ENCODE assay signal across 8 cellular contexts in the genomic region with DNA sequence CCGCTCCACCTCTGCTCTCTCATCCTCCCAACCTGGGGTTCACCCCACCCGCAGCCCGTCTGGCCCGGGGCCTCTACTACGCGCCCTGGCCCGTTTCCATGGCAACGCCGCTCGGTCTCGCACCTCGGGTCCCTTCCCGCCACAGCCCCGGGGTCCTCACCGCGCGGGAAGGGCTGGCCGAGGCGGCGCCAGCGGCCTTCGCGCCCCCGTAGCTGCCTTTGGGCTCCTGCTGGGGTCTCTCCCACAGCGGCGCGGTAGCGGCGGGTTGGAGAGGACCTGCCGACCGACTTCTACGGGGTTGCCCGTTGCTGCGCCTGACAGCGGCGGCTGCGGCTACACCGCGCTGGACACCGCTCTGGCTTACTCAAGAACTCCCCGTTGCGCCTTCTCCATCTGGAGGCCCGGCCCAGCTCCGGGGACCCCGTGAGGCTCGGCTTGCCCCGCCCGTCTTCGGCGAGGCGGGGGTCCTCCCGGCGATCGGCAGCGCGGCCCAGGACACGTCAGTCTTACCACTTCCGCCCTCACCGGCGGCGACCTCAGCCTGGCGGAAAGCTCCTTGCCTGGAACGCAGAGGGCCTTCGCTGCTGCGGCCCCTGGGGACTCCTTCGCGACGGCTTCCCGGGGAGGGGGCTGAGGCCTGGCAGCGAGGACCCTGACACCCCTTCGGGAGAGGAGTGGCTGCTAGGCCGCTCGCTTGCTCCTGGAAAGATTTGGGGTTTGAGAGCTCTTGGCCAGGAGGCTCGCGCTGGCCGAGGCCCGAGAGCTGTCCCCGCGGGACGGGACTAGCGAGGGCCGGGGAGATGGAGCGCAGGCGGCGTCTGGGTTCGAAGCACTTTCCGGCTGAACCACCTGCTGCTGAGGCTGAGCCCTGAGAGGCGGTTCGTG. TPM values are rescaled to one million over a fixed set of nuclear protein-coding genes. Genes with fewer than 3 reads are reported as not detected.
DNase-seq lines count a peak whose midpoint lies in the region; ATAC-seq and TF ChIP-seq lines count a peak whose summit lies in the region.

A gene with protein sequence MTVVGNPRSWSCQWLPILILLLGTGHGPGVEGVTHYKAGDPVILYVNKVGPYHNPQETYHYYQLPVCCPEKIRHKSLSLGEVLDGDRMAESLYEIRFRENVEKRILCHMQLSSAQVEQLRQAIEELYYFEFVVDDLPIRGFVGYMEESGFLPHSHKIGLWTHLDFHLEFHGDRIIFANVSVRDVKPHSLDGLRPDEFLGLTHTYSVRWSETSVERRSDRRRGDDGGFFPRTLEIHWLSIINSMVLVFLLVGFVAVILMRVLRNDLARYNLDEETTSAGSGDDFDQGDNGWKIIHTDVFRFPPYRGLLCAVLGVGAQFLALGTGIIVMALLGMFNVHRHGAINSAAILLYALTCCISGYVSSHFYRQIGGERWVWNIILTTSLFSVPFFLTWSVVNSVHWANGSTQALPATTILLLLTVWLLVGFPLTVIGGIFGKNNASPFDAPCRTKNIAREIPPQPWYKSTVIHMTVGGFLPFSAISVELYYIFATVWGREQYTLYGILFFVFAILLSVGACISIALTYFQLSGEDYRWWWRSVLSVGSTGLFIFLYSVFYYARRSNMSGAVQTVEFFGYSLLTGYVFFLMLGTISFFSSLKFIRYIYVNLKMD (minus strand): TSS at position 256 of the 885 bp plus-strand sequence. CDS start 422 bp downstream, outside the sequence.

- H3K27ac Mint-ChIP-seq in T-helper 17 cell: peak within 1 kb of the TSS; percentile 97

- H3K27me3 ChIP-seq in right atrium auricular region: no peaks in the 10 kb centered on the region
- no peaks in the 10 kb centered on the region for H3K27me3 ChIP-seq in uterus

- intact Hi-C loops in uterus (cut with DNase I; ENCODE audit: low total_unique reads): no loop called here

- H3K4me1 ChIP-seq in right atrium auricular region: peaks cover 0 to 38% of the 10 kb centered on the region in 2 donors
- H3K4me1 ChIP-seq in uterus: no peaks in the 10 kb centered on the region

- no peaks in the 10 kb centered on the region for H3K27me3 Mint-ChIP-seq in T-helper 17 cell

- TF ChIP-seq CTCF in right atrium auricular region (IDR thresholded peaks at IDR 0.05): no peak
- peak in 1 of 4 experiments; percentile 22 for TF ChIP-seq CTCF in uterus (IDR thresholded peaks at IDR 0.05)

- peak; percentile 71 for ATAC-seq in HG02840 (IDR thresholded peaks at IDR 0.05; ENCODE audit: low FRiP score, unreplicated experiment)
- peak; percentile 90 for ATAC-seq in T-helper 17 cell

- peak; percentile 82 for DNase-seq in NCI-H1436 (lab: John Stamatoyannopoulos, UW)
- peak; percentile 79 to 84 (median 82) for DNase-seq in T-helper 17 cell
- peak; percentile 17 to 88 (median 74) for DNase-seq in amygdala (lab: John Stamatoyannopoulos, UW)
- DNase-seq in right atrium auricular region (ENCODE audit: low spot score): peak; percentile 87
- peak; percentile 74 for DNase-seq in putamen (ENCODE audit: low spot score)
- peak; percentile 85 to 89 for DNase-seq in uterus

- H3K9me3 ChIP-seq in T-helper 17 cell (ENCODE audit: control insufficient read depth, low read length, poor library complexity, severe bottlenecking) (no peaks in the 10 kb centered on the region), right atrium auricular region (no peaks in the 10 kb centered on the region), uterus (no peaks in the 10 kb centered on the region)

- peaks cover 15% of the 10 kb centered on the region for H3K36me3 ChIP-seq in right atrium auricular region
- H3K36me3 ChIP-seq in uterus: no peaks in the 10 kb centered on the region

- H3K4me1 Mint-ChIP-seq in T-helper 17 cell: peaks cover 36% of the 10 kb centered on the region

- H3K4me3 ChIP-seq in right atrium auricular region: peak within 1 kb of the TSS; percentile 88 to 89
- H3K4me3 ChIP-seq in uterus: peak within 1 kb of the TSS; percentile 77 to 91

- peak within 1 kb of the TSS; percentile 95 for H3K4me3 Mint-ChIP-seq in T-helper 17 cell

- peak; percentile 67 for TF ChIP-seq POLR2A in GM15510 (IDR thresholded peaks at IDR 0.05; ENCODE audit: borderline replicate concordance, extremely low read depth, insufficient read length)
- peak; percentile 65 to 69 for TF ChIP-seq POLR2A in uterus (IDR thresholded peaks at IDR 0.05)

- H3K27ac ChIP-seq in right atrium auricular region: peak within 1 kb of the TSS; percentile 95 to 96
- peak within 1 kb of the TSS; percentile 94 to 95 for H3K27ac ChIP-seq in uterus

- H3K36me3 Mint-ChIP-seq in T-helper 17 cell (ENCODE audit: low read depth): peaks cover 3% of the 10 kb centered on the region

RNA-seq across cellular contexts. Expression of the gene that starts here (rescaled TPM):
- 10 to 100 TPM; 22.3 to 22.6 TPM for total RNA-seq in T-helper 17 cell
- 10 to 100 TPM; 23.5 to 42.7 TPM for total RNA-seq in right atrium auricular region
- total RNA-seq in uterus: 10 to 100 TPM; 31.2 to 79.8 (median 52.4) TPM

Comparison
In these comparisons a context has a peak if more than half of its experiments do, and no peak if none do; other contexts are left out.
1. Peak in every context shown above with its lines: DNase-seq, ATAC-seq, H3K4me3 ChIP-seq and H3K27ac ChIP-seq.